17 cellular contexts compared by ENCODE assay signal in the genomic region with DNA sequence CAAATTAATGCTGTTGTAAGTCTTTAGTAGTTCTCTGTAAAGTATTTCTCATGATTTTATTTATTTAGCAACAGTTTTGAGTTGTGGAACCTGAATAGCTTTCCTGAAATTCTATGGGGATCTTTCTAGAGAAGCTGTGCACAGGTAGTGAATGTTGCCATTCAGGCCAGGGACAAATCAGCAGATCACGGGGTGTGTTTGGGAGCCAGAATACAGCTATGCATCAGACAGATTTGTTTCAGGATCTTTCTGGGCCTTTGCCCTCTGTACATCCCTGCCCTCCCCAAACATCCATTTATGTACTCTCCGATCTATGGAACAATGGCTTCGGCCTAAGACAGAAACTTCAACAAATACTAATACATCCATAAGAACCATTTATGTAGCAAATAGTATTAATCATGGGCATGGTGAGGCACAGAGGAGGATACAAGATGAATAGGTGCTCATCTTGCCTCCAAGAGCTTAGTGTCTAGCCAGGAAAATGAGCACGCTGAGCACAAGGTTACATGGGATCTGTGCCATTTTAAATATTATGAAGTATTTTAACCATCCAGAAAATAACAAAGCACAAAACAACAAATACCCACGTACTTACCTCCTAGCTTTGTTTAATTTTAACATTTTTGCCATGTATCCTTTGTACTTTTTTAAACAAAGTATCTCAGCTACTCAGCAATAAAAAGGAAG. TPM values are rescaled to one million over a fixed set of nuclear protein-coding genes. Genes with fewer than 3 reads are reported as not detected.
A peak's percentile ranks its signal among the peaks of the same experiment; 100 is the strongest.
DNase-seq lines count a peak whose midpoint lies in the region; ATAC-seq and TF ChIP-seq lines count a peak whose summit lies in the region.
"Had no signal": no experiment of that assay in that cellular context is flagged by ENCODE, and none has a peak within 500 bp of the region (broad histone marks: within the 10 kb centered on the region; RNA-seq: fewer than 3 reads in every experiment).

No MANE protein-coding gene starts in this region.

- TF ChIP-seq CTCF in GM23338 (conservative IDR thresholded peaks at IDR 0.05; ENCODE audit: low read depth in 2 of 2) (no peak), chondrocyte (IDR thresholded peaks at IDR 0.05) (no peak)

- no peaks in the 10 kb centered on the region for H3K79me2 ChIP-seq in GM23338 (replicated peaks; ENCODE audit: insufficient read depth)

- peaks cover 6% of the 10 kb centered on the region; the same call in 1 of the 2 replicates for H3K4me1 ChIP-seq in GM23338 (ENCODE audit: insufficient read depth)

- H3K9me3 Mint-ChIP-seq in GM23338 (no peaks in the 10 kb centered on the region; the same call in 2 of the 3 replicates), chondrocyte (ENCODE audit: low read depth) (no peaks in the 10 kb centered on the region)

- H3K27me3 Mint-ChIP-seq in GM23338 (ENCODE audit: insufficient read depth, low read depth, poor library complexity) = peaks cover 6% of the 10 kb centered on the region
- no peaks in the 10 kb centered on the region for H3K27me3 Mint-ChIP-seq in chondrocyte (ENCODE audit: low read depth)

- no peaks in the 10 kb centered on the region for H3K9me2 ChIP-seq in GM23338 (ENCODE audit: insufficient read depth)

- H2AFZ ChIP-seq in GM23338 = peak overlapping the region; percentile 50; the same call in 1 of the 2 replicates

- ATAC-seq in GM23338 (no peak), HG03159 (IDR thresholded peaks at IDR 0.05; ENCODE audit: unreplicated experiment) (no peak), GM18858 (IDR thresholded peaks at IDR 0.05; ENCODE audit: unreplicated experiment) (no peak), GM21381 (IDR thresholded peaks at IDR 0.05; ENCODE audit: unreplicated experiment) (no peak)

- no peaks in the 10 kb centered on the region for H4K20me1 ChIP-seq in GM23338 (replicated peaks; ENCODE audit: insufficient read depth)

- no peaks in the 10 kb centered on the region for H3K36me3 Mint-ChIP-seq in GM23338 (ENCODE audit: low read depth)
- no peaks in the 10 kb centered on the region for H3K36me3 Mint-ChIP-seq in chondrocyte (ENCODE audit: low read depth)
- H3K36me3 Mint-ChIP-seq: CD14-positive monocyte had no signal

- no peaks in the 10 kb centered on the region for H3K27me3 ChIP-seq in GM23338 (ENCODE audit: insufficient read depth)
- H3K27me3 ChIP-seq in layer of hippocampus (ENCODE audit: control insufficient read depth, insufficient read depth, low read length) = no peaks in the 10 kb centered on the region

- H3K4me1 Mint-ChIP-seq in GM23338 (peaks cover 6% of the 10 kb centered on the region), chondrocyte (ENCODE audit: low read depth) (peaks cover 42% of the 10 kb centered on the region)

- no peaks in the 10 kb centered on the region for H3F3A ChIP-seq in GM23338 (replicated peaks; ENCODE audit: low read depth)

- no peak overlapping the region for H3K4me3 ChIP-seq in GM23338

- H3K4me3 Mint-ChIP-seq in GM23338 (no peak overlapping the region), chondrocyte (ENCODE audit: unreplicated experiment) (no peak overlapping the region)
- H3K4me3 Mint-ChIP-seq: CD14-positive monocyte had no signal

- DNase-seq in GM23338 (ENCODE audit: low spot score) = no peak
- DNase-seq in chondrocyte (ENCODE audit: low spot score) = no peak
- DNase-seq in NCI-H2171 treated with DMSO at 0.1 percent for 48 hours (lab: John Stamatoyannopoulos, UW) = no peak
- DNase-seq: COR-L47, HCEC 1CT, KBM-7, NCI-H1436, NCI-H2029 treated with DMSO at 0.1 percent for 48 hours, NCI-H748 treated with DMSO at 0.1 percent for 48 hours, OCI-M1 had no signal

- H3K36me3 ChIP-seq in GM23338 (ENCODE audit: insufficient read depth) = no peaks in the 10 kb centered on the region

- H3K27ac Mint-ChIP-seq in GM23338 = no peak overlapping the region
- H3K27ac Mint-ChIP-seq in chondrocyte (ENCODE audit: unreplicated experiment) = peak overlapping the region; percentile 53
- H3K27ac Mint-ChIP-seq: CD14-positive monocyte had no signal

- no peak overlapping the region for H3K4me2 ChIP-seq in GM23338

- no peak overlapping the region for H3K27ac ChIP-seq in GM23338 (ENCODE audit: low read depth)
- peak overlapping the region; percentile 47 for H3K27ac ChIP-seq in layer of hippocampus (ENCODE audit: low read depth, low read length)
- peak overlapping the region; percentile 15 for H3K27ac ChIP-seq in temporal lobe (ENCODE audit: low read depth, low read length)
- H3K27ac ChIP-seq: RWPE1 had no signal

TF ChIP-seq in GM23338, 12 proteins besides CTCF, POLR2A, EP300 and RAD21:
- TF ChIP-seq NANOG (IDR thresholded peaks at IDR 0.05; ENCODE audit: borderline replicate concordance) (no peak), REST (IDR thresholded peaks at IDR 0.05; ENCODE audit: unreplicated experiment) (no peak), CREB1 (CRISPR knock-in tag; IDR thresholded peaks at IDR 0.05; ENCODE audit: low read depth) (no peak), STAT1 (IDR thresholded peaks at IDR 0.05; ENCODE audit: unreplicated experiment) (no peak), ZNF331 (CRISPR knock-in tag; IDR thresholded peaks at IDR 0.05; ENCODE audit: low read depth) (no peak), POLR2AphosphoS5 (IDR thresholded peaks at IDR 0.05; ENCODE audit: low read depth) (no peak), EZH2phosphoT487 (IDR thresholded peaks at IDR 0.05; ENCODE audit: unreplicated experiment) (no peak), ZNF114 (CRISPR knock-in tag; IDR thresholded peaks at IDR 0.05) (no peak)
- TF ChIP-seq, protein P1, sequence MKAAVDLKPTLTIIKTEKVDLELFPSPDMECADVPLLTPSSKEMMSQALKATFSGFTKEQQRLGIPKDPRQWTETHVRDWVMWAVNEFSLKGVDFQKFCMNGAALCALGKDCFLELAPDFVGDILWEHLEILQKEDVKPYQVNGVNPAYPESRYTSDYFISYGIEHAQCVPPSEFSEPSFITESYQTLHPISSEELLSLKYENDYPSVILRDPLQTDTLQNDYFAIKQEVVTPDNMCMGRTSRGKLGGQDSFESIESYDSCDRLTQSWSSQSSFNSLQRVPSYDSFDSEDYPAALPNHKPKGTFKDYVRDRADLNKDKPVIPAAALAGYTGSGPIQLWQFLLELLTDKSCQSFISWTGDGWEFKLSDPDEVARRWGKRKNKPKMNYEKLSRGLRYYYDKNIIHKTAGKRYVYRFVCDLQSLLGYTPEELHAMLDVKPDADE (IDR thresholded peaks at IDR 0.05) = no peak

RNA-seq across cellular contexts. Expression of gene ARHGEF37, which starts 13.1 kb away (rescaled TPM):
- 0.12 and 0.14 TPM in 2 replicates for total RNA-seq in GM23338 (2014; rRNA removed; shearing (Covaris generic))
- polyA plus RNA-seq in GM23338 (2016; fragmentation: Nextera tagmentation; extraction: Ambion mirVana) = 0.78 and 0.79 TPM in 2 replicates
- total RNA-seq in chondrocyte (5.8 to 16.8 TPM (median 6.0 TPM) in 3 replicates), temporal lobe (0.49 TPM)
- polyA plus RNA-seq: CD14-positive monocyte had no signal

RNA-seq across cellular contexts. Expression of gene CSNK1A1, which starts 43.1 kb away (rescaled TPM):
- 233 and 235 TPM in 2 replicates for total RNA-seq in GM23338 (2014; rRNA removed; shearing (Covaris generic))
- 110 and 114 TPM in 2 replicates for polyA plus RNA-seq in GM23338 (2016; fragmentation: Nextera tagmentation; extraction: Ambion mirVana)
- total RNA-seq in chondrocyte (214 to 227 TPM (median 224 TPM) in 3 replicates), temporal lobe (260 TPM)
